In the genomic region with DNA sequence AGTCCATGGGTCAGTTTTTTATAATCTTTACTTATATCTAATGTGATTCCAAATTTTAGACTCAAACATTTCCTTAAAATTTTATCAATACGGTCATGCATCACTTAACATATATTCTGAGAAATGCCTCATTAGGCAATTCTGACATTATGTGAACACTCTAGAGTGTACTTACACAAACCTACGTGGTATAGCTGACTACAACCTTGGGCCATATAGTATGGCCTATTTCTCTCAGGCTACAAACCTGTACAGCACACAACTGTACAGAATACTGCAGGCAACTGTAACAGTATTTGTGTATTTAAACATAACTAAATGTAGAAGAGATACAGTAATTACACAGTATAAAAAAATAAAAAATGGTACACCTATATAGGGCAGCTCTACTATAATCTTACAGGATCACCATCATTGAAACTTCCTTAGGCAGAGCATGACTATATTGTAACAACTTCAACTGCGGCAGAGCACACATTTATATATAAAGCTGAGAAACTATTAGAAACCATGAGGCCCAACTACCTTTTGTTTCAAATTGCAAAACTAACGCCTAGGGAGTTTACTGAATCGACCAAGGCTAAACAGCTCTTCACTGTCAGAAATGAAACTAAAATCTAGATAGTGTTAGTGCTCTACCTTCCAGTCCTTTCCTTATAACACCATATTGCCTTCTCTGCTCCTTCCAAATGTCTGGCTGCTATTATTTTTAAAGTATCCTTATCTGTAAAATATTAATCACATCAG, we compare ENCODE assay signal across 9 cellular contexts. TPM values are rescaled to one million over a fixed set of nuclear protein-coding genes. Genes with fewer than 3 reads are reported as not detected.
DNase-seq lines count a peak whose midpoint lies in the region; ATAC-seq and TF ChIP-seq lines count a peak whose summit lies in the region.
"Had no signal": no experiment of that assay in that cellular context is flagged by ENCODE, and none has a peak within 500 bp of the region (broad histone marks: within the 10 kb centered on the region; RNA-seq: fewer than 3 reads in every experiment).

No MANE protein-coding gene starts in this region.

- TF ChIP-seq CTCF in MM.1S (IDR thresholded peaks at IDR 0.05; ENCODE audit: low read length), result no peak
- no peak for TF ChIP-seq CTCF in mesothelial cell of epicardium (IDR thresholded peaks at IDR 0.05; ENCODE audit: unreplicated experiment)
- no peak for TF ChIP-seq CTCF in glutamatergic neuron (IDR thresholded peaks at IDR 0.05; ENCODE audit: partially characterized antibody, unreplicated experiment)

- H3K27me3 Mint-ChIP-seq in mesothelial cell of epicardium (ENCODE audit: low read depth), result no peaks in the 10 kb centered on the region
- no peaks in the 10 kb centered on the region for H3K27me3 Mint-ChIP-seq in glutamatergic neuron (ENCODE audit: unreplicated experiment)

- H3K4me3 Mint-ChIP-seq in mesothelial cell of epicardium, result no peak overlapping the region
- no peak overlapping the region for H3K4me3 Mint-ChIP-seq in glutamatergic neuron (ENCODE audit: unreplicated experiment)

- intact Hi-C loops in sciatic nerve (cut with DNase I), result no loop called here

- DNase-seq in MM.1S (no peak), mesothelial cell of epicardium (ENCODE audit: low spot score in 2 of 2, unreplicated experiment in 2 of 2) (no peak), sciatic nerve (ENCODE audit: low spot score) (no peak), glutamatergic neuron (no peak), SKM-1 (lab: John Stamatoyannopoulos, UW; ENCODE audit: unreplicated experiment) (no peak)
- DNase-seq: nucleus accumbens had no signal

- peak overlapping the region; percentile 1; the same call in 1 of the 2 replicates for H3K27ac ChIP-seq in MM.1S (ENCODE audit: low read length)

- peak overlapping the region; percentile 11; the same call in 1 of the 2 replicates for H3K4me2 ChIP-seq in MM.1S (ENCODE audit: low read depth, low read length)

- H3K79me2 ChIP-seq in MM.1S (ENCODE audit: low read length), result peaks cover 56% of the 10 kb centered on the region

- peak overlapping the region; percentile 31 for H3K27ac Mint-ChIP-seq in mesothelial cell of epicardium
- no peak overlapping the region for H3K27ac Mint-ChIP-seq in glutamatergic neuron (ENCODE audit: unreplicated experiment)

- no peaks in the 10 kb centered on the region for H3K36me3 ChIP-seq in MM.1S (replicated peaks; ENCODE audit: insufficient read depth, low read length)

- H3K9ac ChIP-seq in MM.1S (ENCODE audit: low read length), result no peak overlapping the region; the same call in 1 of the 2 replicates

- H3K9me3 Mint-ChIP-seq in mesothelial cell of epicardium, result no peaks in the 10 kb centered on the region
- H3K9me3 Mint-ChIP-seq in glutamatergic neuron (ENCODE audit: unreplicated experiment), result no peaks in the 10 kb centered on the region

- H4K20me1 ChIP-seq in MM.1S (ENCODE audit: insufficient read depth, low read length), result no peaks in the 10 kb centered on the region

- H3F3A ChIP-seq in MM.1S (ENCODE audit: insufficient read depth, low read length), result 0 out of 2 replicates have a peak, but pooled peaks cover 4% of the 10 kb centered on the region

- H3K4me3 ChIP-seq in MM.1S (ENCODE audit: low read length), result peak overlapping the region; percentile 4

- no peaks in the 10 kb centered on the region for H3K9me2 ChIP-seq in MM.1S (replicated peaks; ENCODE audit: insufficient read depth, low read length)

- ATAC-seq in GM18498 (IDR thresholded peaks at IDR 0.05; ENCODE audit: unreplicated experiment) (peak; percentile 55), GM21447 (IDR thresholded peaks at IDR 0.05; ENCODE audit: unreplicated experiment) (peak; percentile 36), sciatic nerve (no peak), HG02884 (IDR thresholded peaks at IDR 0.05; ENCODE audit: unreplicated experiment) (no peak)

- no peaks in the 10 kb centered on the region for H3K9me3 ChIP-seq in MM.1S (replicated peaks; ENCODE audit: insufficient read depth, low read length)

- no peak overlapping the region for H2AFZ ChIP-seq in MM.1S (ENCODE audit: low read length)

- H3K36me3 Mint-ChIP-seq in mesothelial cell of epicardium, result peaks cover 1% of the 10 kb centered on the region
- no peaks in the 10 kb centered on the region for H3K36me3 Mint-ChIP-seq in glutamatergic neuron (ENCODE audit: unreplicated experiment)

- H3K4me1 Mint-ChIP-seq in mesothelial cell of epicardium (peaks cover 23% of the 10 kb centered on the region), glutamatergic neuron (ENCODE audit: low read depth, unreplicated experiment) (no peaks in the 10 kb centered on the region)

- peaks cover 16% of the 10 kb centered on the region for H3K27me3 ChIP-seq in MM.1S (replicated peaks; ENCODE audit: insufficient read depth, low read length)

- peaks cover 19% of the 10 kb centered on the region for H3K4me1 ChIP-seq in MM.1S (ENCODE audit: low read length)

RNA-seq across cellular contexts. Expression of a gene that starts 6.9 kb away (rescaled TPM):
- total RNA-seq in mesothelial cell of epicardium (46.5 to 53.1 TPM (median 47.5 TPM) in 3 replicates), sciatic nerve (31.3 TPM), glutamatergic neuron (ENCODE audit: unreplicated experiment) (17.1 TPM)

Comparison
In these comparisons a context has a peak if more than half of its experiments do, and no peak if none do; other contexts are left out.
1. ATAC-seq: peak in GM18498 (single experiment) and GM21447 (single experiment); none in sciatic nerve (single experiment) and HG02884 (single experiment).